ENCODE assay signal across 1 cellular context in genomic region chr20:3766381-3766780, GRCh38.
TF ChIP-seq lines count a peak whose summit lies in the region.

No MANE protein-coding gene starts in this region.

TF ChIP-seq in IMR-90, 13 proteins besides CTCF, POLR2A, EP300 and RAD21 (continued from another document):
- TF ChIP-seq USF2 (IDR thresholded peaks at IDR 0.05; ENCODE audit: low read depth, low read length) = no peak
